ENCODE assay signal across 8 cellular contexts in the genomic region with DNA sequence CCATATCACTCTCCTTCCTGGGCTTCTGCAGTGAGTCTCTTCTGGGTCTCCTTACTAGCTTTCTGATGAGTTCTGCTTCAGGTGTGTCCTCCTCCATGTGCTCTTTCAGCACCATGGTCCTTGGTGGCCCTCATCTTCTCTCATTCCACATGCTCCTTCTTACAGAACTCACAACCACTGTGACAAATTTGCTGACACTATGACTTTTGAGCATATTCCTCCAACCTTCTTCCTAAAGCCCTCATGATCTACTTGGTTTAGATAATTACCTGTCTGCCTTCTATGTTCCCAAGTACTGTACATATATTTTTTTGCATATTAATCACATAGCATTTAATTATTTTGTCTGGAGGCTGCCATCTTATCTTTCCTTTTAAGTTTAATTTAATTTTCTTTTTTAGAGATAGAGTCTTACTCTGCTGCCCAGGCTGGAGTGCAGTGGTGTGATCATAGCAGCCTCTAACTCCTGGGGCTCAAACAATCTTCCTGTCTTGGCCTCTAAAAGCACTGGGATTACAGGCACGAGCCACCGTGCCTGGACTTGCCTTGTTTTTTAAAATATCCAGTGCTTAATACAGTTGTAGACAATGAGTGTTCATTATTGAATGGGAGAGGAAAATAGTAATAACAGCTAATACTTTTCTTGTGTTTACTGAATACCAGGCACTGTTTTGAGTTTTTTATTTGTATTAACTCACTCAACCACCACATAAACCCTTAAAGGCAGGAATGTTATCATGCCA. TPM values are rescaled to one million over a fixed set of nuclear protein-coding genes. Genes with fewer than 3 reads are reported as not detected.
"Had no signal": no experiment of that assay in that cellular context is flagged by ENCODE, and none has a peak within 500 bp of the region (broad histone marks: within the 10 kb centered on the region; RNA-seq: fewer than 3 reads in every experiment).

No MANE protein-coding gene starts in this region.

- DNase-seq: H9, HCEC 1CT, KBM-7 had no signal

- H3K4me3 ChIP-seq: GM23338 had no signal

- H3K4me2 ChIP-seq: GM23338 had no signal

- ATAC-seq: GM23338 had no signal

- FAIRE-seq: H1, H54, HTR-8/SVneo had no signal

RNA-seq across cellular contexts. Expression of gene FAM216B, which starts 23.5 kb away (rescaled TPM):
- total RNA-seq: GM23338, H1, H9, HT-29 had no signal
- polyA plus RNA-seq: H1 had no signal
